Comparison of ENCODE assay signal across 24 cellular contexts in the genomic region with DNA sequence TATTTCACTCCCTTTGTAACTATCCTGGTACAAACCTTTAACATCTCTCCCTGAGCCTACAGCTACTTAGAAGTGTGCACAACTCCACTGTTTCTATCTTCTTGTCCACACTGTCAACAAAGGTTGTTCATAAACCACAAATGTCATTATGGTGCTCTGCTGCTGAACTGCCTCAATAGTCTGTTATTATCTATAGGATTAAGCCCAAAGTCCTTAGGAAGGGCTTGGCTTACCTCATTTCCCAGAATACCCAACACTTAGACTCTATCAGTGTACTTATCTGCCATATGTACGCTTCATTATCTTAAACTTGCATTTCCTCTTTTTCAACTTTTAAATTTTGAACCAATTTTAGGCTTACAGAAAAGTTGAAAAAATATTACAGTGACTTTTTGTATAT.
"Had no signal": no experiment of that assay in that cellular context is flagged by ENCODE, and none has a peak within 500 bp of the region (broad histone marks: within the 10 kb centered on the region; RNA-seq: fewer than 3 reads in every experiment).

No MANE protein-coding gene starts in this region.

- H3K4me3 ChIP-seq: esophagus squamous epithelium, skin epidermis, uterus had no signal

- H3K36me3 ChIP-seq: esophagus squamous epithelium, uterus had no signal

- DNase-seq: activated CD4-positive, alpha-beta T cell treated with anti-CD3 and anti-CD28 coated beads for 36 hours; activated CD4-positive, CD25-positive, alpha-beta regulatory T cell; activated CD8-positive, alpha-beta memory T cell treated with anti-CD3 and anti-CD28 coated beads, Interleukin-2, amount 10 ng/mL, durations not matched to agents 7 days and 5 days; activated CD8-positive, alpha-beta T cell treated with anti-CD3 and anti-CD28 coated beads, Interleukin-2, amount 10 ng/mL, durations not matched to agents 7 days and 5 days; activated naive CD4-positive, alpha-beta T cell; activated T-cell treated with anti-CD3 and anti-CD28 coated beads, Interleukin-2, amount 50 U/mL, for 48 hours; dermis blood vessel endothelial cell; effector CD4-positive, alpha-beta T cell; esophagus squamous epithelium; mammary epithelial cell; stimulated activated CD4-positive, alpha-beta T cell treated with anti-CD3 and anti-CD28 coated beads, Interleukin-1b, Interleukin-23, amount 100 ng/mL, for 48 hours; stimulated activated CD4-positive, alpha-beta T cell treated with anti-CD3 and anti-CD28 coated beads, Interleukin-4, amount 100 ng/mL, for 4 hours; stimulated activated CD8-positive, alpha-beta memory T cell treated with anti-CD3 and anti-CD28 coated beads, Interleukin-4, amount 100 ng/mL, for 48 hours; stimulated activated naive CD8-positive, alpha-beta T cell treated with anti-CD3 and anti-CD28 coated beads, Interleukin-15, amount 100 ng/mL, for 72 hours; substantia nigra; T-helper 17 cell; T1000; uterus had no signal

- H3K9me3 ChIP-seq: esophagus squamous epithelium, uterus had no signal

- H3K27me3 ChIP-seq: uterus had no signal

- FAIRE-seq: bronchial epithelial cell, frontal cortex had no signal

- ATAC-seq: activated CD4-positive, alpha-beta T cell treated with anti-CD3 and anti-CD28 coated beads for 36 hours; activated CD8-positive, alpha-beta memory T cell treated with anti-CD3 and anti-CD28 coated beads, Interleukin-2, amount 10 ng/mL, durations not matched to agents 7 days and 5 days; activated CD8-positive, alpha-beta T cell treated with anti-CD3 and anti-CD28 coated beads, Interleukin-2, amount 10 ng/mL, durations not matched to agents 7 days and 5 days; activated naive CD4-positive, alpha-beta T cell treated with anti-CD3 and anti-CD28 coated beads, Interleukin-2, amount 50 U/mL, for 72 hours; sciatic nerve; stimulated activated memory B cell treated with anti-CD40 and anti-IgM and Interleukin-4, amounts not matched to agents 10 μg/mL and 1 μg/mL and 100 μg/mL, for 72 hours; stimulated activated naive CD8-positive, alpha-beta T cell treated with anti-CD3 and anti-CD28 coated beads, Interleukin-15, amount 100 ng/mL, for 72 hours; T-helper 17 cell had no signal

- H3K4me1 ChIP-seq: uterus had no signal

- H3K27ac ChIP-seq: esophagus squamous epithelium, skin epidermis, uterus had no signal
